11 cellular contexts compared by ENCODE assay signal in genomic region chr2:199024224-199024623, GRCh38.
"Had no signal": no experiment of that assay in that cellular context is flagged by ENCODE, and none has a peak within 500 bp of the region (broad histone marks: within the 10 kb centered on the region; RNA-seq: fewer than 3 reads in every experiment).

No MANE protein-coding gene starts in this region.

- H3K36me3 ChIP-seq: HAP-1 had no signal

- H3K4me2 ChIP-seq: GM23338 had no signal

- H3K4me3 Mint-ChIP-seq: GM23338, H9, HFFc6 had no signal

- ATAC-seq: GM23338, HCT116 had no signal

- H3K9ac ChIP-seq: GM23248 had no signal

- H3K27ac Mint-ChIP-seq: GM23338, H9, HFFc6 had no signal

- H2AFZ ChIP-seq: GM23248, GM23338 had no signal

- H3K9me3 ChIP-seq: HAP-1 had no signal

- H3K27ac ChIP-seq: GM23248 had no signal

- DNase-seq: GM23248, GOT3, H7, H9, HCEC 1CT, HFFc6 had no signal

- H3K9me3 Mint-ChIP-seq: HFFc6 had no signal

- FAIRE-seq: H1, H54 had no signal

- H3K4me1 ChIP-seq: HAP-1 had no signal

- H3K4me3 ChIP-seq: GM23248, GM23338, HAP-1 had no signal
